1 cellular context compared by ENCODE assay signal in genomic region chr2:16250466-16250865, GRCh38.
TF ChIP-seq lines count a peak whose summit lies in the region.

No MANE protein-coding gene starts in this region.

TF ChIP-seq in H1, 55 proteins besides CTCF, POLR2A, EP300 and RAD21:
- TF ChIP-seq SIN3A (conservative IDR thresholded peaks at IDR 0.05 in 1 of 2, IDR thresholded peaks at IDR 0.05 in 1 of 2; ENCODE audit: low read depth in 1 of 2, low read length in 2 of 2): no peak
- no peak for TF ChIP-seq BRCA1 (IDR thresholded peaks at IDR 0.05; ENCODE audit: low read depth, low read length)
- no peak for TF ChIP-seq KDM4A (IDR thresholded peaks at IDR 0.05; ENCODE audit: low read depth, low read length, severe bottlenecking)
- TF ChIP-seq HDAC2 (IDR thresholded peaks at IDR 0.05; ENCODE audit: borderline replicate concordance in 1 of 2, low read depth in 2 of 2, low read length in 2 of 2): no peak
- TF ChIP-seq CTBP2 (IDR thresholded peaks at IDR 0.05; ENCODE audit: borderline replicate concordance, insufficient read depth, insufficient read length, low read length): no peak
